In genomic region chr22:45468872-45469572, GRCh38 we compare ENCODE assay signal across 13 cellular contexts. TPM values are rescaled to one million over a fixed set of nuclear protein-coding genes. Genes with fewer than 3 reads are reported as not detected.
DNase-seq lines count a peak whose midpoint lies in the region; ATAC-seq, FAIRE-seq and TF ChIP-seq lines count a peak whose summit lies in the region.
"Had no signal": no experiment of that assay in that cellular context is flagged by ENCODE, and none has a peak within 500 bp of the region (broad histone marks: within the 10 kb centered on the region; RNA-seq: fewer than 3 reads in every experiment).

No MANE protein-coding gene starts in this region.

- peaks cover 6% of the 10 kb centered on the region for H3K36me3 Mint-ChIP-seq in MCF 10A (ENCODE audit: insufficient read depth, unreplicated experiment)
- no peaks in the 10 kb centered on the region for H3K36me3 Mint-ChIP-seq in CD8-positive, alpha-beta T cell

- H3K4me3 Mint-ChIP-seq in MCF 10A (ENCODE audit: unreplicated experiment) = peak overlapping the region; percentile 58
- H3K4me3 Mint-ChIP-seq in CD8-positive, alpha-beta T cell = no peak overlapping the region
- H3K4me3 Mint-ChIP-seq: nephron progenitor cell had no signal

- ATAC-seq in left ventricle myocardium superior (peak; percentile 32), heart left ventricle (no peak)
- ATAC-seq in CD8-positive, alpha-beta T cell = no peak

- H3K4me1 Mint-ChIP-seq in MCF 10A (ENCODE audit: insufficient read depth, unreplicated experiment) = peaks cover 25% of the 10 kb centered on the region
- no peaks in the 10 kb centered on the region for H3K4me1 Mint-ChIP-seq in CD8-positive, alpha-beta T cell (ENCODE audit: low read depth)

- peaks cover 8% of the 10 kb centered on the region for H3K9me3 Mint-ChIP-seq in MCF 10A (ENCODE audit: unreplicated experiment)
- H3K9me3 Mint-ChIP-seq in CD8-positive, alpha-beta T cell = peaks cover 9% of the 10 kb centered on the region

- H3K27ac ChIP-seq in heart left ventricle (peak overlapping the region in 6 of 12 donors; percentile 4 to 55 (median 22)), kidney (ENCODE audit: low read depth in 2 of 2, low read length in 2 of 2) (peak overlapping the region in 1 of 2 donors; percentile 27), vagina (peak overlapping the region; percentile 84)
- no peak overlapping the region for H3K27ac ChIP-seq in CD8-positive, alpha-beta T cell (ENCODE audit: low read depth, low read length)
- H3K27ac ChIP-seq: WERI-Rb-1 had no signal

- TF ChIP-seq POLR2A in heart left ventricle (IDR thresholded peaks at IDR 0.05) = no peak
- no peak for TF ChIP-seq POLR2A in vagina (IDR thresholded peaks at IDR 0.05)

- POLR2A ChIA-PET in MCF 10A (lab: Yijun Ruan, JAX) (interaction anchor here (0.6 to 7.7 kb wide), 31 partner anchors 9 to 1432 kb away, joined by 3 to 161 read pairs (median 6); partner anchors contain the start of genes FBLN1 and NUP50), GM10248 (lab: Yijun Ruan, JAX) (no interaction called here)
- POLR2A ChIA-PET in CD8-positive, alpha-beta T cell (lab: Charles Lee) = no interaction called here

- H3K9me3 ChIP-seq in heart left ventricle (peaks cover 0 to 11% (median 0%) of the 10 kb centered on the region in 12 donors), kidney (ENCODE audit: control insufficient read depth in 1 of 2, low read length in 2 of 2) (no peaks in the 10 kb centered on the region), vagina (no peaks in the 10 kb centered on the region)
- no peaks in the 10 kb centered on the region for H3K9me3 ChIP-seq in CD8-positive, alpha-beta T cell (ENCODE audit: low read length)

- H3K27me3 ChIP-seq in heart left ventricle (no peaks in the 10 kb centered on the region), vagina (no peaks in the 10 kb centered on the region)
- no peaks in the 10 kb centered on the region for H3K27me3 ChIP-seq in CD8-positive, alpha-beta T cell (ENCODE audit: insufficient read depth, low read length)

- peaks cover 0 to 20% (median under 1%) of the 10 kb centered on the region in 12 donors for H3K4me1 ChIP-seq in heart left ventricle
- H3K4me1 ChIP-seq in kidney (ENCODE audit: control insufficient read depth in 1 of 2, insufficient read depth in 1 of 2, low read depth in 1 of 2, low read length in 2 of 2) = no peaks in the 10 kb centered on the region
- H3K4me1 ChIP-seq in vagina = peaks cover 52% of the 10 kb centered on the region
- H3K4me1 ChIP-seq in CD8-positive, alpha-beta T cell (ENCODE audit: insufficient read depth, low read length) = no peaks in the 10 kb centered on the region

- H3K36me3 ChIP-seq in heart left ventricle (no peaks in the 10 kb centered on the region), kidney (ENCODE audit: control insufficient read depth in 1 of 2, insufficient read depth in 2 of 2, low read length in 2 of 2) (no peaks in the 10 kb centered on the region), vagina (no peaks in the 10 kb centered on the region)
- H3K36me3 ChIP-seq in CD8-positive, alpha-beta T cell (ENCODE audit: insufficient read depth, low read length) = no peaks in the 10 kb centered on the region
- H3K36me3 ChIP-seq: WERI-Rb-1 had no signal

- H3K4me3 ChIP-seq in heart left ventricle (no peak overlapping the region), kidney (ENCODE audit: low read length in 2 of 2) (no peak overlapping the region), vagina (no peak overlapping the region)
- no peak overlapping the region for H3K4me3 ChIP-seq in CD8-positive, alpha-beta T cell (ENCODE audit: low read depth, low read length)

- TSS peak; percentile 75 for BruUV-seq in MCF 10A (replicated peaks; lab: Mats Ljungman, UMichigan)

- no peak for FAIRE-seq in kidney (lab: Jason Lieb, UNC)
- FAIRE-seq: GM19239 had no signal

- 61 to 70% (median 68%) methylated on average over 12 of the region's 12 CpGs for WGBS in heart left ventricle, 4 donors

- DNase-seq in left ventricle myocardium superior = no peak
- no peak for DNase-seq in heart left ventricle
- peak; percentile 81 for DNase-seq in MCF 10A (ENCODE audit: unreplicated experiment)
- DNase-seq in kidney = peak; percentile 22
- DNase-seq in vagina (ENCODE audit: extremely low spot score in 2 of 2) = no peak
- no peak for DNase-seq in NK-92 (lab: John Stamatoyannopoulos, UW; ENCODE audit: unreplicated experiment)
- no peak for DNase-seq in GM10248 (ENCODE audit: extremely low spot score)
- DNase-seq in CD8-positive, alpha-beta T cell = no peak
- DNase-seq: NCI-H187, nephron progenitor cell, WERI-Rb-1 had no signal

- no peak for TF ChIP-seq CTCF in heart left ventricle (IDR thresholded peaks at IDR 0.05)
- no peak for TF ChIP-seq CTCF in MCF 10A (IDR thresholded peaks at IDR 0.05; ENCODE audit: unreplicated experiment)
- no peak for TF ChIP-seq CTCF in kidney (IDR thresholded peaks at IDR 0.05; ENCODE audit: borderline replicate concordance, extremely low read depth, insufficient read depth)
- TF ChIP-seq CTCF in vagina (IDR thresholded peaks at IDR 0.05) = no peak
- TF ChIP-seq CTCF in GM10248 (IDR thresholded peaks at IDR 0.05; ENCODE audit: control extremely low read depth, extremely low read depth, low read depth, missing control alignments) = no peak
- TF ChIP-seq CTCF in CD8-positive, alpha-beta T cell (IDR thresholded peaks at IDR 0.05) = no peak

- no peaks in the 10 kb centered on the region for H3K27me3 Mint-ChIP-seq in MCF 10A (ENCODE audit: insufficient read depth, unreplicated experiment)
- no peaks in the 10 kb centered on the region for H3K27me3 Mint-ChIP-seq in CD8-positive, alpha-beta T cell (ENCODE audit: low read depth)

- CTCF ChIA-PET in MCF 10A (lab: Yijun Ruan, JAX) = interaction anchor here (0.7 to 1.9 kb wide), 11 partner anchors 9 to 85 kb away, joined by 3 to 10 read pairs (median 4); no protein-coding TSS in a partner anchor
- CTCF ChIA-PET in GM10248 (lab: Yijun Ruan, JAX) = interaction anchor here (1.5 kb wide), 1 partner anchor 23 kb away, joined by 3 read pairs; no protein-coding TSS in a partner anchor
- CTCF ChIA-PET in CD8-positive, alpha-beta T cell (lab: Charles Lee) = no interaction called here

- no peak overlapping the region for H3K9ac ChIP-seq in kidney (ENCODE audit: low read length in 2 of 2)

- H3K27ac Mint-ChIP-seq in MCF 10A (ENCODE audit: low read depth, unreplicated experiment) = peak overlapping the region; percentile 90
- no peak overlapping the region for H3K27ac Mint-ChIP-seq in CD8-positive, alpha-beta T cell

- intact Hi-C loops in left ventricle myocardium superior (cut with micrococcal nuclease) = no loop called here
- intact Hi-C loops in heart left ventricle (cut with DNase I) = no loop called here
- intact Hi-C loops in MCF 10A (cut with micrococcal nuclease) = no loop called here
- intact Hi-C loops in kidney (cut with DNase I) = no loop called here
- intact Hi-C loops in vagina (cut with DNase I) = no loop called here
- intact Hi-C loops in CD8-positive, alpha-beta T cell (cut with DNase I, micrococcal nuclease) = no loop called here

RNA-seq across cellular contexts. Expression of gene FBLN1, which starts 33.7 kb away (rescaled TPM):
- total RNA-seq in left ventricle myocardium superior = 93.3 TPM
- total RNA-seq in heart left ventricle = 100 to 1,000 TPM in 1 of 9 donors, 10 to 100 TPM in 8; 30.0 to 239 (median 50.3) TPM
- 10 to 100 TPM; 22.4 to 36.8 TPM for polyA plus RNA-seq in heart left ventricle
- 69.0 and 110 TPM in 2 replicates for total RNA-seq in MCF 10A (2022)
- total RNA-seq in kidney = 105 TPM
- polyA plus RNA-seq in kidney (ENCODE audit: insufficient read depth, low read depth, low replicate concordance) = 23.3 TPM
- 1,019 TPM for total RNA-seq in vagina
- not detected for total RNA-seq in CD8-positive, alpha-beta T cell

RNA-seq across cellular contexts. Expression of gene RIBC2, which starts 55.5 kb away (rescaled TPM):
- total RNA-seq in left ventricle myocardium superior (not detected), heart left ventricle (1 to 10 TPM in 1 of 9 donors, not detected in 8; 1.0 TPM), MCF 10A (2022) (0.26 TPM in 1 of 2 replicates, not detected in the other), kidney (1.0 TPM), vagina (0.49 TPM)
- polyA plus RNA-seq in heart left ventricle (under 1 TPM in 1 of 2 donors, not detected in 1; 0.07 TPM), kidney (ENCODE audit: insufficient read depth, low read depth, low replicate concordance) (not detected)
- total RNA-seq in CD8-positive, alpha-beta T cell = under 1 TPM; 0.67 to 0.98 TPM

RNA-seq across cellular contexts. Expression of gene SMC1B, which starts 55.6 kb away (rescaled TPM):
- total RNA-seq in left ventricle myocardium superior = not detected
- not detected for total RNA-seq in heart left ventricle
- not detected for polyA plus RNA-seq in heart left ventricle
- not detected in 2 replicates for total RNA-seq in MCF 10A (2022)
- not detected for total RNA-seq in kidney
- polyA plus RNA-seq in kidney (ENCODE audit: insufficient read depth, low read depth, low replicate concordance) = not detected
- total RNA-seq in vagina = not detected
- total RNA-seq in CD8-positive, alpha-beta T cell = not detected
- total RNA-seq: A673 had no signal

Comparison
In these comparisons a context has a peak if more than half of its experiments do, and no peak if none do; other contexts are left out.
1. DNase-seq: peak in MCF 10A (single experiment) and kidney (single experiment); none in left ventricle myocardium superior (single experiment), heart left ventricle (0 of 5), vagina (0 of 2), NK-92 (single experiment), GM10248 (single experiment) and CD8-positive, alpha-beta T cell (0 of 7).
2. RNA of gene FBLN1, which starts 33.7 kb away (total RNA-seq): 1,019 TPM in vagina (single experiment), 69.0 to 110 TPM in MCF 10A, 105 TPM in kidney (single experiment), 93.3 TPM in left ventricle myocardium superior (single experiment) and 30.0 to 239 TPM in heart left ventricle; not detected in CD8-positive, alpha-beta T cell; every median in the first group is over 10 times any median in the second.